Comparison of ENCODE assay signal across 10 cellular contexts in the genomic region with DNA sequence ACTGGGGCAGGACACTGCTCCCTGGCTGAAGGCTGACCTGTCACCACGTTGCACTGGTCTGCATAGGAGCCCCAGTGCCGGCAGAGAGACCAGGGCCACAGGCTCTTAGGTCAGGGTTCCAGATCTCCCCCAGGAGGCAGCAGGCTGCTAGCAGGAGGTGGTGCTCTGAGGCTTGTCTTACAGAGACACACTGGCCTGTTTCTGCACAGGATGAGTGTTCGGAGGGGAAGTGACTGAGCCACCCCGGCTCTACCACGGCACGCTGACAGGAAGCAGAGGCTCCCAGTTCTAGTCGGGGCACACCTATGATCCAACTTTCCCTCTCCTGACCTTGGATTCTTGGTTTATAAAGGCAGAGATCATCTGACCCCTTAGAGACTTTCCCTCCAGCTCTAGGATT. TPM values are rescaled to one million over a fixed set of nuclear protein-coding genes. Genes with fewer than 3 reads are reported as not detected.
A peak's percentile ranks its signal among the peaks of the same experiment; 100 is the strongest.
DNase-seq lines count a peak whose midpoint lies in the region; ATAC-seq and TF ChIP-seq lines count a peak whose summit lies in the region.
"Had no signal": no experiment of that assay in that cellular context is flagged by ENCODE, and none has a peak within 500 bp of the region (broad histone marks: within the 10 kb centered on the region; RNA-seq: fewer than 3 reads in every experiment).

No MANE protein-coding gene starts in this region.

- TF ChIP-seq CTCF in GM12865 (IDR thresholded peaks at IDR 0.05; ENCODE audit: insufficient read depth, low read depth, low read length, missing control alignments) (no peak), activated B cell treated with CpG ODN at 0.5 μM for 24 hours (IDR thresholded peaks at IDR 0.05) (no peak)

- no peaks in the 10 kb centered on the region for H3K27me3 Mint-ChIP-seq in activated B cell treated with CpG ODN at 0.5 μM for 24 hours
- H3K27me3 Mint-ChIP-seq in activated naive CD8-positive, alpha-beta T cell, result no peaks in the 10 kb centered on the region

- POLR2A ChIA-PET in activated B cell treated with CpG ODN at 0.5 μM for 24 hours (lab: Charles Lee), result interaction anchor here (0.8 to 2.0 kb wide), 2 partner anchors 101 to 488 kb away, joined by 3 to 6 read pairs; a partner anchor contains a TSS

- peaks cover 32% of the 10 kb centered on the region for H3K36me3 Mint-ChIP-seq in activated B cell treated with CpG ODN at 0.5 μM for 24 hours (ENCODE audit: low read depth)
- peaks cover 8% of the 10 kb centered on the region for H3K36me3 Mint-ChIP-seq in activated naive CD8-positive, alpha-beta T cell

- H3K4me1 Mint-ChIP-seq in activated B cell treated with CpG ODN at 0.5 μM for 24 hours, result peaks cover 47% of the 10 kb centered on the region
- H3K4me1 Mint-ChIP-seq in activated naive CD8-positive, alpha-beta T cell (ENCODE audit: low read depth), result peaks cover 51% of the 10 kb centered on the region

- intact Hi-C loops in activated B cell treated with CpG ODN at 0.5 μM for 24 hours (cut with micrococcal nuclease), result loop anchor here (10.0 kb wide), 1 partner anchor 321 kb away; no protein-coding TSS in a partner anchor

- no peak overlapping the region for H3K4me3 ChIP-seq in GM12865 (ENCODE audit: low read depth, low read length)
- H3K4me3 ChIP-seq: gastroesophageal sphincter had no signal

- H3K4me3 Mint-ChIP-seq in activated B cell treated with CpG ODN at 0.5 μM for 24 hours, result no peak overlapping the region
- peak overlapping the region; percentile 30 for H3K4me3 Mint-ChIP-seq in activated naive CD8-positive, alpha-beta T cell

- H3K9me3 Mint-ChIP-seq in activated B cell treated with CpG ODN at 0.5 μM for 24 hours, result no peaks in the 10 kb centered on the region
- no peaks in the 10 kb centered on the region for H3K9me3 Mint-ChIP-seq in activated naive CD8-positive, alpha-beta T cell (ENCODE audit: low read depth)

- ATAC-seq in activated B cell treated with CpG ODN at 0.5 μM for 24 hours (ENCODE audit: low read depth), result peak; percentile 43
- no peak for ATAC-seq in HG03439 (IDR thresholded peaks at IDR 0.05; ENCODE audit: unreplicated experiment)
- ATAC-seq: gastroesophageal sphincter had no signal

- peak; percentile 65 for DNase-seq in GM12865 (ENCODE audit: low read depth)
- DNase-seq in activated B cell treated with CpG ODN at 0.5 μM for 24 hours, result no peak
- peak; percentile 38 to 51 for DNase-seq in stimulated activated CD4-positive, alpha-beta T cell treated with anti-CD3 and anti-CD28 coated beads, Interleukin-4, amount 100 ng/mL, for 4 hours
- DNase-seq in cerebellum (ENCODE audit: low spot score), result no peak
- no peak for DNase-seq in ecto neural progenitor cell (ENCODE audit: low spot score)
- DNase-seq in NCI-H187 (lab: John Stamatoyannopoulos, UW), result no peak
- DNase-seq: trophoblast cell had no signal

- H3K27ac Mint-ChIP-seq in activated B cell treated with CpG ODN at 0.5 μM for 24 hours, result peak overlapping the region; percentile 84
- peak overlapping the region; percentile 94 for H3K27ac Mint-ChIP-seq in activated naive CD8-positive, alpha-beta T cell

- CTCF ChIA-PET in activated B cell treated with CpG ODN at 0.5 μM for 24 hours (lab: Charles Lee), result interaction anchor here (2.2 kb wide), 1 partner anchor 139 kb away, joined by 11 read pairs; no protein-coding TSS in a partner anchor

RNA-seq across cellular contexts. Expression of a gene that starts 8.6 kb away (rescaled TPM):
- total RNA-seq in activated B cell treated with CpG ODN at 0.5 μM for 24 hours (0.64 and 1.2 TPM in 2 replicates), cerebellum (0.64 TPM)

Comparison
In these comparisons a context has a peak if more than half of its experiments do, and no peak if none do; other contexts are left out.
1. DNase-seq: peak in GM12865 (single experiment) and stimulated activated CD4-positive, alpha-beta T cell treated with anti-CD3 and anti-CD28 coated beads, Interleukin-4, amount 100 ng/mL, for 4 hours (2 of 2); none in activated B cell treated with CpG ODN at 0.5 μM for 24 hours (single experiment), cerebellum (single experiment), ecto neural progenitor cell (single experiment) and NCI-H187 (0 of 2).